Comparison of ENCODE assay signal across 11 cellular contexts in genomic region chr4:6472387-6473263, GRCh38. TPM values are rescaled to one million over a fixed set of nuclear protein-coding genes. Genes with fewer than 3 reads are reported as not detected.
A peak's percentile ranks its signal among the peaks of the same experiment; 100 is the strongest.
DNase-seq lines count a peak whose midpoint lies in the region; ATAC-seq lines count a peak whose summit lies in the region.
"Had no signal": no experiment of that assay in that cellular context is flagged by ENCODE, and none has a peak within 500 bp of the region (broad histone marks: within the 10 kb centered on the region; RNA-seq: fewer than 3 reads in every experiment).

Gene PPP2R2C, minus strand, starts transcription at chr4:6472614. Its CDS starts 385 bp downstream, at chr4:6472229.

- H3K27ac Mint-ChIP-seq in activated CD4-positive, alpha-beta T cell treated with anti-CD3 and anti-CD28 coated beads for 36 hours, result no peak within 1 kb of the TSS
- no peak within 1 kb of the TSS for H3K27ac Mint-ChIP-seq in activated CD4-positive, alpha-beta memory T cell treated with anti-CD3 and anti-CD28 coated beads for 36 hours
- no peak within 1 kb of the TSS for H3K27ac Mint-ChIP-seq in stimulated activated naive CD8-positive, alpha-beta T cell treated with anti-CD3 and anti-CD28 coated beads, Interleukin-15, amount 100 ng/mL, for 72 hours

- CTCF ChIA-PET in activated CD4-positive, alpha-beta T cell treated with anti-CD3 and anti-CD28 coated beads for 36 hours (lab: Charles Lee), result interaction anchor here (1.0 kb wide), 1 partner anchor 42 kb away, joined by 3 read pairs; no protein-coding TSS in a partner anchor
- CTCF ChIA-PET in activated CD4-positive, alpha-beta memory T cell treated with anti-CD3 and anti-CD28 coated beads for 36 hours (lab: Charles Lee), result no interaction called here

- no peaks in the 10 kb centered on the region for H3K9me3 ChIP-seq in iPS-15b (ENCODE audit: control insufficient read depth, insufficient read depth, low read length)
- H3K9me3 ChIP-seq: body of pancreas had no signal

- no peak within 1 kb of the TSS for H3K9ac ChIP-seq in iPS-15b (ENCODE audit: low read depth, low read length)

- POLR2A ChIA-PET in activated CD4-positive, alpha-beta T cell treated with anti-CD3 and anti-CD28 coated beads for 36 hours (lab: Charles Lee), result no interaction called here
- POLR2A ChIA-PET in activated CD4-positive, alpha-beta memory T cell treated with anti-CD3 and anti-CD28 coated beads for 36 hours (lab: Charles Lee), result no interaction called here

- H3K9me3 Mint-ChIP-seq in activated CD4-positive, alpha-beta T cell treated with anti-CD3 and anti-CD28 coated beads for 36 hours (ENCODE audit: low read depth), result no peaks in the 10 kb centered on the region
- no peaks in the 10 kb centered on the region for H3K9me3 Mint-ChIP-seq in activated CD4-positive, alpha-beta memory T cell treated with anti-CD3 and anti-CD28 coated beads for 36 hours
- no peaks in the 10 kb centered on the region for H3K9me3 Mint-ChIP-seq in stimulated activated naive CD8-positive, alpha-beta T cell treated with anti-CD3 and anti-CD28 coated beads, Interleukin-15, amount 100 ng/mL, for 72 hours

- no peaks in the 10 kb centered on the region for H3K36me3 ChIP-seq in iPS-15b (ENCODE audit: control insufficient read depth, insufficient read depth, low read length)
- H3K36me3 ChIP-seq: Peyer's patch had no signal

- peaks cover 7% of the 10 kb centered on the region for H3K4me1 Mint-ChIP-seq in activated CD4-positive, alpha-beta T cell treated with anti-CD3 and anti-CD28 coated beads for 36 hours
- H3K4me1 Mint-ChIP-seq in activated CD4-positive, alpha-beta memory T cell treated with anti-CD3 and anti-CD28 coated beads for 36 hours (ENCODE audit: low read depth), result peaks cover 7% of the 10 kb centered on the region
- H3K4me1 Mint-ChIP-seq in stimulated activated naive CD8-positive, alpha-beta T cell treated with anti-CD3 and anti-CD28 coated beads, Interleukin-15, amount 100 ng/mL, for 72 hours, result no peaks in the 10 kb centered on the region

- DNase-seq in activated CD4-positive, alpha-beta T cell treated with anti-CD3 and anti-CD28 coated beads for 36 hours, result peak; percentile 24
- DNase-seq in activated CD4-positive, alpha-beta T cell treated with anti-CD3 and anti-CD28 coated beads, Interleukin-2, amount 50 U/mL, for 1 hour, result no peak
- DNase-seq in activated CD4-positive, alpha-beta memory T cell treated with anti-CD3 and anti-CD28 coated beads for 36 hours, result no peak
- no peak for DNase-seq in stimulated activated naive CD8-positive, alpha-beta T cell treated with anti-CD3 and anti-CD28 coated beads, Interleukin-15, amount 100 ng/mL, for 72 hours
- no peak for DNase-seq in DMS153 (lab: John Stamatoyannopoulos, UW)
- DNase-seq in T-helper 1 cell, result no peak
- DNase-seq: HCEC 1CT had no signal

- intact Hi-C loops in activated CD4-positive, alpha-beta T cell treated with anti-CD3 and anti-CD28 coated beads for 36 hours (cut with DNase I, micrococcal nuclease), result no loop called here
- intact Hi-C loops in activated CD4-positive, alpha-beta memory T cell treated with anti-CD3 and anti-CD28 coated beads for 36 hours (cut with micrococcal nuclease), result no loop called here

- H3K27me3 Mint-ChIP-seq in activated CD4-positive, alpha-beta T cell treated with anti-CD3 and anti-CD28 coated beads for 36 hours, result peaks cover 49% of the 10 kb centered on the region
- peaks cover 65% of the 10 kb centered on the region for H3K27me3 Mint-ChIP-seq in activated CD4-positive, alpha-beta memory T cell treated with anti-CD3 and anti-CD28 coated beads for 36 hours
- H3K27me3 Mint-ChIP-seq in stimulated activated naive CD8-positive, alpha-beta T cell treated with anti-CD3 and anti-CD28 coated beads, Interleukin-15, amount 100 ng/mL, for 72 hours, result peaks cover 77% of the 10 kb centered on the region

- peak; percentile 53 for ATAC-seq in activated CD4-positive, alpha-beta T cell treated with anti-CD3 and anti-CD28 coated beads for 36 hours
- ATAC-seq in stimulated activated naive CD8-positive, alpha-beta T cell treated with anti-CD3 and anti-CD28 coated beads, Interleukin-15, amount 100 ng/mL, for 72 hours, result peak; percentile 41
- no peak for ATAC-seq in GM19035 (IDR thresholded peaks at IDR 0.05; ENCODE audit: unreplicated experiment)
- ATAC-seq: body of pancreas had no signal

- peaks cover 2% of the 10 kb centered on the region for H3K4me1 ChIP-seq in iPS-15b (ENCODE audit: control insufficient read depth, insufficient read depth, low read length)

- no peaks in the 10 kb centered on the region for H3K36me3 Mint-ChIP-seq in activated CD4-positive, alpha-beta T cell treated with anti-CD3 and anti-CD28 coated beads for 36 hours (ENCODE audit: low read depth)
- H3K36me3 Mint-ChIP-seq in activated CD4-positive, alpha-beta memory T cell treated with anti-CD3 and anti-CD28 coated beads for 36 hours, result no peaks in the 10 kb centered on the region

- H3K4me3 Mint-ChIP-seq in activated CD4-positive, alpha-beta T cell treated with anti-CD3 and anti-CD28 coated beads for 36 hours, result no peak within 1 kb of the TSS
- H3K4me3 Mint-ChIP-seq in activated CD4-positive, alpha-beta memory T cell treated with anti-CD3 and anti-CD28 coated beads for 36 hours, result peak within 1 kb of the TSS; percentile 23
- peak within 1 kb of the TSS in 1 of 2 donors; percentile 51 for H3K4me3 Mint-ChIP-seq in stimulated activated naive CD8-positive, alpha-beta T cell treated with anti-CD3 and anti-CD28 coated beads, Interleukin-15, amount 100 ng/mL, for 72 hours

- H3K4me3 ChIP-seq in iPS-15b (ENCODE audit: low read depth, low read length), result peak within 1 kb of the TSS; percentile 56
- H3K4me3 ChIP-seq: body of pancreas had no signal

- peaks cover 50% of the 10 kb centered on the region for H3K27me3 ChIP-seq in iPS-15b (ENCODE audit: control insufficient read depth, insufficient read depth, low read length)

RNA-seq across cellular contexts. Expression of gene PPP2R2C, which starts in this region (rescaled TPM):
- under 1 TPM in 1 of 2 experiments, not detected in 1; 0.12 TPM for total RNA-seq in activated CD4-positive, alpha-beta T cell treated with anti-CD3 and anti-CD28 coated beads for 36 hours
- not detected for total RNA-seq in activated CD4-positive, alpha-beta memory T cell treated with anti-CD3 and anti-CD28 coated beads for 36 hours

Comparison
In these comparisons a context has a peak if more than half of its experiments do, and no peak if none do; other contexts are left out.
1. Peak in DNase-seq and ATAC-seq in activated CD4-positive, alpha-beta T cell treated with anti-CD3 and anti-CD28 coated beads for 36 hours; RNA of the gene not detected or under 1 TPM.